Comparison of ENCODE assay signal across 8 cellular contexts in genomic region chr17:80005360-80006338, GRCh38. TPM values are rescaled to one million over a fixed set of nuclear protein-coding genes. Genes with fewer than 3 reads are reported as not detected.
DNase-seq lines count a peak whose midpoint lies in the region; ATAC-seq and TF ChIP-seq lines count a peak whose summit lies in the region.

No MANE protein-coding gene starts in this region.

- H3F3A ChIP-seq in GM23248 (ENCODE audit: insufficient read depth) = no peaks in the 10 kb centered on the region

- H3K4me1 ChIP-seq in GM23248 (ENCODE audit: insufficient read depth) = no peaks in the 10 kb centered on the region

- H3K27me3 ChIP-seq in BJ (ENCODE audit: control insufficient read depth, insufficient read depth, low read length) (no peaks in the 10 kb centered on the region), GM23248 (replicated peaks; ENCODE audit: insufficient read depth) (no peaks in the 10 kb centered on the region)

- H3K27ac ChIP-seq in GM23248 = no peak overlapping the region

- no peaks in the 10 kb centered on the region for H3K9me3 Mint-ChIP-seq in activated T-helper 2 cell treated with anti-CD3 and anti-CD28 coated beads, Interferon-gamma antibody, Interleukin-2, Interleukin-4, amounts not matched to agents 10 μg/mL and 5 μg/mL and 100 μg/mL, durations not matched to agents 14 hours and 24 hours and 36 hours

- POLR2A ChIA-PET in BJ (lab: Charles Lee) = no interaction called here

- no peak overlapping the region for H3K9ac ChIP-seq in GM23248

- H3K4me1 Mint-ChIP-seq in activated T-helper 2 cell treated with anti-CD3 and anti-CD28 coated beads, Interferon-gamma antibody, Interleukin-2, Interleukin-4, amounts not matched to agents 10 μg/mL and 5 μg/mL and 100 μg/mL, durations not matched to agents 14 hours and 24 hours and 36 hours (ENCODE audit: low read depth) = no peaks in the 10 kb centered on the region

- no peak overlapping the region for H3K4me2 ChIP-seq in GM23248 (ENCODE audit: unreplicated experiment)

- no peak overlapping the region for H3K27ac Mint-ChIP-seq in activated T-helper 2 cell treated with anti-CD3 and anti-CD28 coated beads, Interferon-gamma antibody, Interleukin-2, Interleukin-4, amounts not matched to agents 10 μg/mL and 5 μg/mL and 100 μg/mL, durations not matched to agents 14 hours and 24 hours and 36 hours

- no peak overlapping the region for H3K4me3 Mint-ChIP-seq in activated T-helper 2 cell treated with anti-CD3 and anti-CD28 coated beads, Interferon-gamma antibody, Interleukin-2, Interleukin-4, amounts not matched to agents 10 μg/mL and 5 μg/mL and 100 μg/mL, durations not matched to agents 14 hours and 24 hours and 36 hours (ENCODE audit: low read depth)

- no peaks in the 10 kb centered on the region for H3K79me2 ChIP-seq in GM23248 (ENCODE audit: insufficient read depth)

- no peaks in the 10 kb centered on the region for H3K27me3 Mint-ChIP-seq in activated T-helper 2 cell treated with anti-CD3 and anti-CD28 coated beads, Interferon-gamma antibody, Interleukin-2, Interleukin-4, amounts not matched to agents 10 μg/mL and 5 μg/mL and 100 μg/mL, durations not matched to agents 14 hours and 24 hours and 36 hours (ENCODE audit: low read depth)

- ATAC-seq in HG03342 (IDR thresholded peaks at IDR 0.05; ENCODE audit: unreplicated experiment) = no peak

- intact Hi-C loops in activated T-helper 2 cell treated with anti-CD3 and anti-CD28 coated beads, Interferon-gamma antibody, Interleukin-2, Interleukin-4, amounts not matched to agents 10 μg/mL and 5 μg/mL and 100 μg/mL, durations not matched to agents 14 hours and 24 hours and 36 hours (cut with micrococcal nuclease) = no loop called here
- intact Hi-C loops in posterior cingulate gyrus (cut with DNase I) = loop anchor here (5.0 kb wide), 1 partner anchor 357 kb away; no protein-coding TSS in a partner anchor

- H3K9me3 ChIP-seq in GM23248 (ENCODE audit: low read depth) = no peaks in the 10 kb centered on the region

- H2AFZ ChIP-seq in GM23248 = no peak overlapping the region

- no peaks in the 10 kb centered on the region for H4K20me1 ChIP-seq in GM23248 (ENCODE audit: insufficient read depth)

- in situ Hi-C loops in GM23248 (cut with MboI) = no loop called here

- CTCF ChIA-PET in BJ (lab: Yijun Ruan, JAX) = interaction anchor here (0.6 to 5.1 kb wide), 26 partner anchors 9 to 360 kb away, joined by 3 to 51 read pairs (median 4); partner anchors contain the start of gene GAA

- H3K4me3 ChIP-seq in BJ (ENCODE audit: low read depth, low read length) (no peak overlapping the region), GM23248 (no peak overlapping the region)

- WGBS in GM23248 (ENCODE audit: low coverage in 1 of 2, low lambda C conversion rate in 2 of 2, missing lambda C conversion rate in 2 of 2), 2 experiments = 50 to 52% methylated on average over 34 to 37 of the region's 37 CpGs

- TF ChIP-seq CTCF in BJ (IDR thresholded peaks at IDR 0.05; ENCODE audit: insufficient read depth, low read depth, low read length) = peak; percentile 99

- H3K36me3 ChIP-seq in BJ (ENCODE audit: control insufficient read depth, insufficient read depth, low read length) = peaks cover 17% of the 10 kb centered on the region
- H3K36me3 ChIP-seq in GM23248 (ENCODE audit: low read depth) = no peaks in the 10 kb centered on the region

- no peaks in the 10 kb centered on the region for H3K36me3 Mint-ChIP-seq in activated T-helper 2 cell treated with anti-CD3 and anti-CD28 coated beads, Interferon-gamma antibody, Interleukin-2, Interleukin-4, amounts not matched to agents 10 μg/mL and 5 μg/mL and 100 μg/mL, durations not matched to agents 14 hours and 24 hours and 36 hours (ENCODE audit: low read depth)

- H3K9me2 ChIP-seq in GM23248 (ENCODE audit: insufficient read depth) = no peaks in the 10 kb centered on the region

- no peak for DNase-seq in BJ (ENCODE audit: low read depth)
- peak; percentile 51 for DNase-seq in GM23248
- peak; percentile 6 for DNase-seq in OCI-M2 (lab: John Stamatoyannopoulos, UW; ENCODE audit: unreplicated experiment)
- DNase-seq in activated T-helper 2 cell treated with anti-CD3 and anti-CD28 coated beads, Interferon-gamma antibody, Interleukin-2, Interleukin-4, amounts not matched to agents 10 μg/mL and 5 μg/mL and 100 μg/mL, durations not matched to agents 14 hours and 24 hours and 36 hours (ENCODE audit: low spot score) = peak; percentile 51
- peak; percentile 86 for DNase-seq in germinal center (ENCODE audit: low spot score)
- peak in 6 of 10 donors; percentile 42 to 93 (median 53) for DNase-seq in posterior cingulate gyrus
- no peak for DNase-seq in pons (ENCODE audit: low spot score)

RNA-seq across cellular contexts. Expression of gene TBC1D16, which starts 30.0 kb away (rescaled TPM):
- polyA plus RNA-seq in BJ (2011; rRNA removed) = 8.4 and 9.0 TPM in 2 replicates
- 15.4 and 17.8 TPM in 2 replicates for polyA minus RNA-seq in BJ (2011; rRNA and poly(A)+ RNA removed)
- total RNA-seq in GM23248 (2014; rRNA removed; shearing (Covaris generic)) = 22.4 and 26.9 TPM in 2 replicates
- polyA plus RNA-seq in GM23248 (2016; fragmentation: Nextera tagmentation; extraction: Ambion mirVana) = 8.1 and 9.2 TPM in 2 replicates
- total RNA-seq in activated T-helper 2 cell treated with anti-CD3 and anti-CD28 coated beads, Interferon-gamma antibody, Interleukin-2, Interleukin-4, amounts not matched to agents 10 μg/mL and 5 μg/mL and 100 μg/mL, durations not matched to agents 14 hours and 24 hours and 36 hours = 1.4 and 2.0 TPM in 2 replicates

RNA-seq across cellular contexts. Expression of gene CCDC40, which starts 30.8 kb away (rescaled TPM):
- polyA plus RNA-seq in BJ (2011; rRNA removed) (2.3 and 3.1 TPM in 2 replicates), GM23248 (2016; fragmentation: Nextera tagmentation; extraction: Ambion mirVana) (2.3 and 2.4 TPM in 2 replicates)
- polyA minus RNA-seq in BJ (2011; rRNA and poly(A)+ RNA removed) = 2.2 and 3.7 TPM in 2 replicates
- 2.9 and 3.0 TPM in 2 replicates for total RNA-seq in GM23248 (2014; rRNA removed; shearing (Covaris generic))
- total RNA-seq in activated T-helper 2 cell treated with anti-CD3 and anti-CD28 coated beads, Interferon-gamma antibody, Interleukin-2, Interleukin-4, amounts not matched to agents 10 μg/mL and 5 μg/mL and 100 μg/mL, durations not matched to agents 14 hours and 24 hours and 36 hours = 0.18 TPM in 1 of 2 replicates, not detected in the other

Comparison
In these comparisons a context has a peak if more than half of its experiments do, and no peak if none do; other contexts are left out.
1. DNase-seq: peak in GM23248 (single experiment), OCI-M2 (single experiment), activated T-helper 2 cell treated with anti-CD3 and anti-CD28 coated beads, Interferon-gamma antibody, Interleukin-2, Interleukin-4, amounts not matched to agents 10 μg/mL and 5 μg/mL and 100 μg/mL, durations not matched to agents 14 hours and 24 hours and 36 hours (single experiment), germinal center (single experiment) and posterior cingulate gyrus (6 of 10); none in BJ (single experiment) and pons (single experiment).